2 cellular contexts compared by ENCODE assay signal in the genomic region with DNA sequence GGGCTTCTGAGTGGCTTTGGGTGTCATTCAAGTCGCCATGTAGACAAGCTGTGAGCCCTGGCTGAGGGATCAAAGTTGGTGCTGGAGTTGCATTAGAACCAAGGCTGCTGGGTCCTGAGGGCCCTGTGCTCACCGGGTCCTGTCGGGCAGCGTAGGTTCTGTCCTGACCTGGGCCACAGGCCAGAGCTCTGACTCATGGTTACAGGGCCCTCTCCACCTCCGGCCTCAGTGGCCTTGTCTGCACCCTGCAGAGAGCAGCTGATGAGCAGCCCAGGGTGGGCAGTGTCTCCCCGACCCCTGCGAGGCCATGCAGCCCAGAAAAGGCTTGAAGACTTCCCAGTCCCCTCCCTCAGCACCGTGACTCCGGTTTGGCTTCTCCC.
TF ChIP-seq lines count a peak whose summit lies in the region.

No MANE protein-coding gene starts in this region.

TF ChIP-seq in A549, 52 proteins besides CTCF, POLR2A, EP300 and RAD21:
- TF ChIP-seq JUNB (IDR thresholded peaks at IDR 0.05) (no peak), PHF8 (IDR thresholded peaks at IDR 0.05; ENCODE audit: borderline replicate concordance, low read depth) (no peak), KDM1A (IDR thresholded peaks at IDR 0.05; ENCODE audit: low read depth) (no peak), SREBF2 (IDR thresholded peaks at IDR 0.05) (no peak), POLR2AphosphoS2 (conservative IDR thresholded peaks at IDR 0.05; ENCODE audit: low read length) (no peak), USF2 (IDR thresholded peaks at IDR 0.05) (no peak), ESRRA (IDR thresholded peaks at IDR 0.05; ENCODE audit: borderline replicate concordance, low read length) (no peak), ZFP36 (IDR thresholded peaks at IDR 0.05; ENCODE audit: borderline replicate concordance, partially characterized antibody) (no peak), HOXB5 (CRISPR knock-in tag; IDR thresholded peaks at IDR 0.05) (no peak), KDM5A (IDR thresholded peaks at IDR 0.05) (no peak), NR3C1 (IDR thresholded peaks at IDR 0.05) (no peak), TP53 (CRISPR knock-in tag; IDR thresholded peaks at IDR 0.05) (no peak), GATA3 (IDR thresholded peaks at IDR 0.05; ENCODE audit: borderline replicate concordance) (no peak)
- TF ChIP-seq, protein P1, sequence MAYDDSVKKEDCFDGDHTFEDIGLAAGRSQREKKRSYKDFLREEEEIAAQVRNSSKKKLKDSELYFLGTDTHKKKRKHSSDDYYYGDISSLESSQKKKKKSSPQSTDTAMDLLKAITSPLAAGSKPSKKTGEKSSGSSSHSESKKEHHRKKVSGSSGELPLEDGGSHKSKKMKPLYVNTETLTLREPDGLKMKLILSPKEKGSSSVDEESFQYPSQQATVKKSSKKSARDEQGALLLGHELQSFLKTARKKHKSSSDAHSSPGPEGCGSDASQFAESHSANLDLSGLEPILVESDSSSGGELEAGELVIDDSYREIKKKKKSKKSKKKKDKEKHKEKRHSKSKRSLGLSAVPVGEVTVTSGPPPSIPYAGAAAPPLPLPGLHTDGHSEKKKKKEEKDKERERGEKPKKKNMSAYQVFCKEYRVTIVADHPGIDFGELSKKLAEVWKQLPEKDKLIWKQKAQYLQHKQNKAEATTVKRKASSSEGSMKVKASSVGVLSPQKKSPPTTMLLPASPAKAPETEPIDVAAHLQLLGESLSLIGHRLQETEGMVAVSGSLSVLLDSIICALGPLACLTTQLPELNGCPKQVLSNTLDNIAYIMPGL (CRISPR knock-in tag; IDR thresholded peaks at IDR 0.05; ENCODE audit: borderline replicate concordance), result no peak
- TF ChIP-seq, protein P2, sequence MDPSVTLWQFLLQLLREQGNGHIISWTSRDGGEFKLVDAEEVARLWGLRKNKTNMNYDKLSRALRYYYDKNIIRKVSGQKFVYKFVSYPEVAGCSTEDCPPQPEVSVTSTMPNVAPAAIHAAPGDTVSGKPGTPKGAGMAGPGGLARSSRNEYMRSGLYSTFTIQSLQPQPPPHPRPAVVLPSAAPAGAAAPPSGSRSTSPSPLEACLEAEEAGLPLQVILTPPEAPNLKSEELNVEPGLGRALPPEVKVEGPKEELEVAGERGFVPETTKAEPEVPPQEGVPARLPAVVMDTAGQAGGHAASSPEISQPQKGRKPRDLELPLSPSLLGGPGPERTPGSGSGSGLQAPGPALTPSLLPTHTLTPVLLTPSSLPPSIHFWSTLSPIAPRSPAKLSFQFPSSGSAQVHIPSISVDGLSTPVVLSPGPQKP (IDR thresholded peaks at IDR 0.05; ENCODE audit: low read depth, low read length), result no peak

TF ChIP-seq in K562, 482 proteins besides CTCF, POLR2A, EP300 and RAD21:
- TF ChIP-seq AFF4 (CRISPR knock-in tag; IDR thresholded peaks at IDR 0.05) (no peak), CHCHD3 (CRISPR knock-in tag; IDR thresholded peaks at IDR 0.05) (no peak), TRIM24 (IDR thresholded peaks at IDR 0.05) (no peak), ATF3 (IDR thresholded peaks at IDR 0.05) (no peak), ATF3 (CRISPR knock-in tag; conservative IDR thresholded peaks at IDR 0.05) (no peak), GABPB2 (CRISPR knock-in tag; conservative IDR thresholded peaks at IDR 0.05) (no peak), ELF2 (CRISPR knock-in tag; IDR thresholded peaks at IDR 0.05) (no peak), E2F4 (CRISPR knock-in tag; IDR thresholded peaks at IDR 0.05; ENCODE audit: low read depth) (no peak), ZNF197 (CRISPR knock-in tag; IDR thresholded peaks at IDR 0.05; ENCODE audit: low read depth) (no peak), ZNF696 (CRISPR knock-in tag; conservative IDR thresholded peaks at IDR 0.05) (no peak), KDM4B (IDR thresholded peaks at IDR 0.05; ENCODE audit: borderline replicate concordance in 2 of 2, low read depth in 1 of 2) (no peak), ZNF239 (CRISPR knock-in tag; IDR thresholded peaks at IDR 0.05) (no peak)
- TF ChIP-seq, protein P3, sequence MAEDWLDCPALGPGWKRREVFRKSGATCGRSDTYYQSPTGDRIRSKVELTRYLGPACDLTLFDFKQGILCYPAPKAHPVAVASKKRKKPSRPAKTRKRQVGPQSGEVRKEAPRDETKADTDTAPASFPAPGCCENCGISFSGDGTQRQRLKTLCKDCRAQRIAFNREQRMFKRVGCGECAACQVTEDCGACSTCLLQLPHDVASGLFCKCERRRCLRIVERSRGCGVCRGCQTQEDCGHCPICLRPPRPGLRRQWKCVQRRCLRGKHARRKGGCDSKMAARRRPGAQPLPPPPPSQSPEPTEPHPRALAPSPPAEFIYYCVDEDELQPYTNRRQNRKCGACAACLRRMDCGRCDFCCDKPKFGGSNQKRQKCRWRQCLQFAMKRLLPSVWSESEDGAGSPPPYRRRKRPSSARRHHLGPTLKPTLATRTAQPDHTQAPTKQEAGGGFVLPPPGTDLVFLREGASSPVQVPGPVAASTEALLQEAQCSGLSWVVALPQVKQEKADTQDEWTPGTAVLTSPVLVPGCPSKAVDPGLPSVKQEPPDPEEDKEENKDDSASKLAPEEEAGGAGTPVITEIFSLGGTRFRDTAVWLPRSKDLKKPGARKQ (CRISPR knock-in tag; IDR thresholded peaks at IDR 0.05), result no peak
